ENCODE assay signal across 1 cellular context in genomic region chr3:152307829-152308474, GRCh38.
TF ChIP-seq lines count a peak whose summit lies in the region.

No MANE protein-coding gene starts in this region.

TF ChIP-seq in WTC11, 78 proteins besides CTCF, POLR2A, EP300 and RAD21 (continued from another document):
- no peak for TF ChIP-seq AR (CRISPR knock-in tag; IDR thresholded peaks at IDR 0.05)
- no peak for TF ChIP-seq TEAD1 (CRISPR knock-in tag; IDR thresholded peaks at IDR 0.05)
- no peak for TF ChIP-seq ZNF671 (CRISPR knock-in tag; IDR thresholded peaks at IDR 0.05)
- no peak for TF ChIP-seq ELF4 (CRISPR knock-in tag; IDR thresholded peaks at IDR 0.05; ENCODE audit: low read depth)
- no peak for TF ChIP-seq ETV6 (CRISPR knock-in tag; IDR thresholded peaks at IDR 0.05)
- TF ChIP-seq IRF2 (CRISPR knock-in tag; IDR thresholded peaks at IDR 0.05; ENCODE audit: borderline replicate concordance, low read depth): no peak
- no peak for TF ChIP-seq SMAD3 (CRISPR knock-in tag; IDR thresholded peaks at IDR 0.05; ENCODE audit: borderline replicate concordance)
- TF ChIP-seq SMAD4 (CRISPR knock-in tag; IDR thresholded peaks at IDR 0.05): no peak
- TF ChIP-seq JAZF1 (CRISPR knock-in tag; IDR thresholded peaks at IDR 0.05): no peak
- TF ChIP-seq, protein P1, sequence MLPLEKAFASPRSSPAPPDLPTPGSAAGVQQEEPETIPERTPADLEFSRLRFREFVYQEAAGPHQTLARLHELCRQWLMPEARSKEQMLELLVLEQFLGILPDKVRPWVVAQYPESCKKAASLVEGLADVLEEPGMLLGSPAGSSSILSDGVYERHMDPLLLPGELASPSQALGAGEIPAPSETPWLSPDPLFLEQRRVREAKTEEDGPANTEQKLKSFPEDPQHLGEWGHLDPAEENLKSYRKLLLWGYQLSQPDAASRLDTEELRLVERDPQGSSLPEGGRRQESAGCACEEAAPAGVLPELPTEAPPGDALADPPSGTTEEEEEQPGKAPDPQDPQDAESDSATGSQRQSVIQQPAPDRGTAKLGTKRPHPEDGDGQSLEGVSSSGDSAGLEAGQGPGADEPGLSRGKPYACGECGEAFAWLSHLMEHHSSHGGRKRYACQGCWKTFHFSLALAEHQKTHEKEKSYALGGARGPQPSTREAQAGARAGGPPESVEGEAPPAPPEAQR (CRISPR knock-in tag; IDR thresholded peaks at IDR 0.05): no peak
- no peak for TF ChIP-seq NR1H2 (CRISPR knock-in tag; IDR thresholded peaks at IDR 0.05)
